Comparison of ENCODE assay signal across 6 cellular contexts in the genomic region with DNA sequence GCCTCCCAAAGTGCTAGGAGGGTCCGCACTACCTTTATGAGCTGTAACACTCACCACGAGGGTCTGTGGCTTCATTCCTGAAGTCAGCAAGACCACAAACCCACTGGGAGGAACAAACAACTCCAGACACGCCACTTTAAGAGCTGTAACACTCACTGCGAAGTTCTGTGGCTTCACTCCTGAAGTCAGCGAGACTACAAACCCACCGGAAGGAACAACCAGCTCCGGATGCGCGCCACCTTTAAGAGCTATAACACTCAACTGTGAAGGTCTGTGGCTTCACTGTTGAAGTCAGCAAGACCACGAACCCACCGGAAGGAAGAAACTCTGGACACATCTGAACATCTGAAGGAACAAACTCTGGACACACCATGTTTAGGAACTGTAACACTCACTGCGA.
A peak's percentile ranks its signal among the peaks of the same experiment; 100 is the strongest.
DNase-seq lines count a peak whose midpoint lies in the region; ATAC-seq lines count a peak whose summit lies in the region.
"Not testable (repeated sequence)": the region's sequence is repeated elsewhere in the genome, so short reads cannot be mapped to it uniquely, and the experiment has no call there.

No MANE protein-coding gene starts in this region.

- H3K9me3 Mint-ChIP-seq in activated CD8-positive, alpha-beta memory T cell treated with anti-CD3 and anti-CD28 coated beads, Interleukin-2, amount 10 ng/mL, durations not matched to agents 7 days and 5 days (ENCODE audit: low read depth): peaks cover 10% of the 10 kb centered on the region
- H3K9me3 Mint-ChIP-seq in immature natural killer cell: peaks cover 23 to 60% (median 44%) of the 10 kb centered on the region in 6 donors
- H3K9me3 Mint-ChIP-seq in stimulated activated effector memory CD8-positive, alpha-beta T cell treated with anti-CD3 and anti-CD28 coated beads, Interleukin-12 subunit alpha, Interleukin-12 subunit beta, amount 100 ng/mL, for 72 hours: peaks cover 22% of the 10 kb centered on the region

- DNase-seq in CMK (ENCODE audit: low read depth): peak; percentile 34
- peak; percentile 86 to 89 for DNase-seq in Kasumi-1 (lab: John Stamatoyannopoulos, UW)
- peak; percentile 60 for DNase-seq in UCSD-AML1 (lab: John Stamatoyannopoulos, UW; ENCODE audit: unreplicated experiment)
- peak; percentile 48 for DNase-seq in activated CD8-positive, alpha-beta memory T cell treated with anti-CD3 and anti-CD28 coated beads, Interleukin-2, amount 10 ng/mL, durations not matched to agents 7 days and 5 days
- peak; percentile 46 to 59 (median 56) for DNase-seq in immature natural killer cell
- not testable (repeated sequence) for DNase-seq in stimulated activated effector memory CD8-positive, alpha-beta T cell treated with anti-CD3 and anti-CD28 coated beads, Interleukin-12 subunit alpha, Interleukin-12 subunit beta, amount 100 ng/mL, for 72 hours (ENCODE audit: low spot score in 2 of 2)

- not testable (repeated sequence) for H3K4me1 Mint-ChIP-seq in activated CD8-positive, alpha-beta memory T cell treated with anti-CD3 and anti-CD28 coated beads, Interleukin-2, amount 10 ng/mL, durations not matched to agents 7 days and 5 days; immature natural killer cell; stimulated activated effector memory CD8-positive, alpha-beta T cell treated with anti-CD3 and anti-CD28 coated beads, Interleukin-12 subunit alpha, Interleukin-12 subunit beta, amount 100 ng/mL, for 72 hours

- not testable (repeated sequence) for ATAC-seq in activated CD8-positive, alpha-beta memory T cell treated with anti-CD3 and anti-CD28 coated beads, Interleukin-2, amount 10 ng/mL, durations not matched to agents 7 days and 5 days
- peak; percentile 68 for ATAC-seq in stimulated activated effector memory CD8-positive, alpha-beta T cell treated with anti-CD3 and anti-CD28 coated beads, Interleukin-12 subunit alpha, Interleukin-12 subunit beta, amount 100 ng/mL, for 72 hours

- not testable (repeated sequence) for H3K27me3 Mint-ChIP-seq in activated CD8-positive, alpha-beta memory T cell treated with anti-CD3 and anti-CD28 coated beads, Interleukin-2, amount 10 ng/mL, durations not matched to agents 7 days and 5 days; immature natural killer cell (ENCODE audit: low read depth in 3 of 3)

- not testable (repeated sequence) for H3K4me3 Mint-ChIP-seq in activated CD8-positive, alpha-beta memory T cell treated with anti-CD3 and anti-CD28 coated beads, Interleukin-2, amount 10 ng/mL, durations not matched to agents 7 days and 5 days
- H3K4me3 Mint-ChIP-seq in immature natural killer cell: peak overlapping the region; percentile 43 to 75 (median 60)
- H3K4me3 Mint-ChIP-seq in stimulated activated effector memory CD8-positive, alpha-beta T cell treated with anti-CD3 and anti-CD28 coated beads, Interleukin-12 subunit alpha, Interleukin-12 subunit beta, amount 100 ng/mL, for 72 hours: peak overlapping the region; percentile 17

- not testable (repeated sequence) for H3K36me3 Mint-ChIP-seq in activated CD8-positive, alpha-beta memory T cell treated with anti-CD3 and anti-CD28 coated beads, Interleukin-2, amount 10 ng/mL, durations not matched to agents 7 days and 5 days; immature natural killer cell; stimulated activated effector memory CD8-positive, alpha-beta T cell treated with anti-CD3 and anti-CD28 coated beads, Interleukin-12 subunit alpha, Interleukin-12 subunit beta, amount 100 ng/mL, for 72 hours

- peak overlapping the region; percentile 28 for H3K27ac Mint-ChIP-seq in activated CD8-positive, alpha-beta memory T cell treated with anti-CD3 and anti-CD28 coated beads, Interleukin-2, amount 10 ng/mL, durations not matched to agents 7 days and 5 days
- peak overlapping the region in 5 of 6 donors; percentile 66 to 81 (median 76) for H3K27ac Mint-ChIP-seq in immature natural killer cell
- peak overlapping the region; percentile 14 for H3K27ac Mint-ChIP-seq in stimulated activated effector memory CD8-positive, alpha-beta T cell treated with anti-CD3 and anti-CD28 coated beads, Interleukin-12 subunit alpha, Interleukin-12 subunit beta, amount 100 ng/mL, for 72 hours

- CTCF ChIA-PET in activated CD8-positive, alpha-beta memory T cell treated with anti-CD3 and anti-CD28 coated beads, Interleukin-2, amount 10 ng/mL, durations not matched to agents 7 days and 5 days (lab: Charles Lee): not testable (repeated sequence)

Comparison
In these comparisons a context has a peak if more than half of its experiments do, and no peak if none do; other contexts are left out.
1. H3K27ac Mint-ChIP-seq: peak in every context shown above with its lines; median percentile 76 in immature natural killer cell; 28 in activated CD8-positive, alpha-beta memory T cell treated with anti-CD3 and anti-CD28 coated beads, Interleukin-2, amount 10 ng/mL, durations not matched to agents 7 days and 5 days; 14 in stimulated activated effector memory CD8-positive, alpha-beta T cell treated with anti-CD3 and anti-CD28 coated beads, Interleukin-12 subunit alpha, Interleukin-12 subunit beta, amount 100 ng/mL, for 72 hours.